Comparison of ENCODE assay signal across 23 cellular contexts in genomic region chr20:36632147-36632486, GRCh38. TPM values are rescaled to one million over a fixed set of nuclear protein-coding genes. Genes with fewer than 3 reads are reported as not detected.
DNase-seq lines count a peak whose midpoint lies in the region; ATAC-seq, FAIRE-seq and TF ChIP-seq lines count a peak whose summit lies in the region.
"Had no signal": no experiment of that assay in that cellular context is flagged by ENCODE, and none has a peak within 500 bp of the region (broad histone marks: within the 10 kb centered on the region; RNA-seq: fewer than 3 reads in every experiment).

No MANE protein-coding gene starts in this region.

- H3K9me1 ChIP-seq in K562 (ENCODE audit: control insufficient read depth, insufficient read depth, low read length), result no peaks in the 10 kb centered on the region

- H3K4me1 ChIP-seq in K562 (replicated peaks in 1 of 2; ENCODE audit: control insufficient read depth in 2 of 2, insufficient read depth in 2 of 2, low read length in 2 of 2) (peaks cover 0 to 3% of the 10 kb centered on the region in 2 experiments; a peak in 1 of 5 replicates), neutrophil (ENCODE audit: control insufficient read depth in 1 of 2, insufficient read depth in 1 of 2, low read depth in 1 of 2, low read length in 1 of 2) (peaks cover 37 to 41% of the 10 kb centered on the region in 2 experiments)
- H3K4me1 ChIP-seq: A549, foreskin keratinocyte, sigmoid colon had no signal

- H3K27ac ChIP-seq in K562 (ENCODE audit: extremely low read depth, low read depth, low read length) (no peak overlapping the region), neutrophil (peak overlapping the region; percentile 62), WERI-Rb-1 (no peak overlapping the region)
- H3K27ac ChIP-seq: A549, foreskin keratinocyte, left lung, Peyer's patch, sigmoid colon had no signal

- H3K27ac Mint-ChIP-seq in activated CD4-positive, alpha-beta T cell treated with anti-CD3 and anti-CD28 coated beads, Interleukin-2, amount 10 ng/mL, durations not matched to agents 7 days and 5 days, result peak overlapping the region; percentile 54
- H3K27ac Mint-ChIP-seq in WTC11, result peak overlapping the region; percentile 10
- H3K27ac Mint-ChIP-seq: IgD-negative memory B cell, nephron had no signal

- WGBS in K562 (ENCODE audit: insufficient coverage, low coverage, missing lambda C conversion rate), result 18% methylated on average over 3 of the region's 3 CpGs

- no peak overlapping the region for H3K4me3 Mint-ChIP-seq in activated CD4-positive, alpha-beta T cell treated with anti-CD3 and anti-CD28 coated beads, Interleukin-2, amount 10 ng/mL, durations not matched to agents 7 days and 5 days
- H3K4me3 Mint-ChIP-seq in WTC11, result no peak overlapping the region
- H3K4me3 Mint-ChIP-seq: IgD-negative memory B cell, nephron had no signal

- no peak for FAIRE-seq in K562 (lab: Jason Lieb, UNC)
- FAIRE-seq: A549, D721Med had no signal

- TF ChIP-seq POLR2A in K562 (conservative IDR thresholded peaks at IDR 0.05), result no peak

- TF ChIP-seq EP300 in K562 (IDR thresholded peaks at IDR 0.05; ENCODE audit: low read length), result no peak

- no peaks in the 10 kb centered on the region for H4K20me1 ChIP-seq in K562 (replicated peaks; ENCODE audit: control insufficient read depth, insufficient read depth, low read length)

- H3K27me3 Mint-ChIP-seq in activated CD4-positive, alpha-beta T cell treated with anti-CD3 and anti-CD28 coated beads, Interleukin-2, amount 10 ng/mL, durations not matched to agents 7 days and 5 days, result no peaks in the 10 kb centered on the region
- no peaks in the 10 kb centered on the region; the same call in 1 of the 2 replicates for H3K27me3 Mint-ChIP-seq in WTC11 (ENCODE audit: low read depth)
- H3K27me3 Mint-ChIP-seq: IgD-negative memory B cell had no signal

- H3K4me1 Mint-ChIP-seq in activated CD4-positive, alpha-beta T cell treated with anti-CD3 and anti-CD28 coated beads, Interleukin-2, amount 10 ng/mL, durations not matched to agents 7 days and 5 days, result peaks cover 49% of the 10 kb centered on the region
- 0 out of 2 replicates have a peak, but pooled peaks cover 3% of the 10 kb centered on the region for H3K4me1 Mint-ChIP-seq in WTC11
- H3K4me1 Mint-ChIP-seq: nephron had no signal

- POLR2A ChIA-PET in activated CD4-positive, alpha-beta T cell treated with anti-CD3 and anti-CD28 coated beads, Interleukin-2, amount 10 ng/mL, durations not matched to agents 7 days and 5 days (lab: Charles Lee), result interaction anchor here (0.6 kb wide), 1 partner anchor 114 kb away, joined by 3 read pairs; no protein-coding TSS in a partner anchor
- POLR2A ChIA-PET in WTC11 (lab: Charles Lee) (no interaction called here), K562 (lab: Yijun Ruan, JAX) (interaction anchor here (0.6 to 1.3 kb wide), 3 partner anchors 9 to 171 kb away, joined by 4 to 5 read pairs (median 5); no protein-coding TSS in a partner anchor)

- no peaks in the 10 kb centered on the region for H3K36me3 ChIP-seq in K562 (ENCODE audit: control insufficient read depth, insufficient read depth, low read length)
- no peaks in the 10 kb centered on the region for H3K36me3 ChIP-seq in neutrophil
- H3K36me3 ChIP-seq in WERI-Rb-1, result no peaks in the 10 kb centered on the region
- H3K36me3 ChIP-seq: left lung, Peyer's patch, sigmoid colon had no signal

- H3K4me3 ChIP-seq in K562, result no peak overlapping the region
- H3K4me3 ChIP-seq in neutrophil (ENCODE audit: low read depth in 1 of 2, low read length in 1 of 2), result no peak overlapping the region
- no peak overlapping the region for H3K4me3 ChIP-seq in WERI-Rb-1 (ENCODE audit: low read depth, low read length)
- H3K4me3 ChIP-seq: A549, left lung, Peyer's patch, sigmoid colon had no signal

- ATAC-seq in WTC11 (no peak), K562 (no peak)
- ATAC-seq: left lung had no signal

- no peak for TF ChIP-seq RAD21 in K562 (CRISPR knock-in tag; conservative IDR thresholded peaks at IDR 0.05 in 1 of 2, IDR thresholded peaks at IDR 0.05 in 1 of 2)

- CTCF ChIA-PET in activated CD4-positive, alpha-beta T cell treated with anti-CD3 and anti-CD28 coated beads, Interleukin-2, amount 10 ng/mL, durations not matched to agents 7 days and 5 days (lab: Charles Lee), result interaction anchor here (1.4 to 2.3 kb wide), 2 partner anchors 20 to 24 kb away, joined by 4 to 5 read pairs; no protein-coding TSS in a partner anchor
- CTCF ChIA-PET in WTC11 (lab: Charles Lee) (interaction anchor here (1.0 to 2.2 kb wide), 10 partner anchors 10 to 233 kb away, joined by 3 to 18 read pairs (median 6); partner anchors contain the start of genes RAB5IF and SLA2), K562 (lab: Yijun Ruan, JAX; ENCODE audit: low intra/inter-chr PET ratio) (no interaction called here)

- DNase-seq in activated CD4-positive, alpha-beta T cell treated with anti-CD3 and anti-CD28 coated beads, Interleukin-2, amount 10 ng/mL, durations not matched to agents 7 days and 5 days, result no peak
- DNase-seq in activated CD4-positive, alpha-beta T cell treated with anti-CD3 and anti-CD28 coated beads for 4 hours, result no peak
- DNase-seq in WTC11 (ENCODE audit: low spot score) (no peak), K562 (ENCODE audit: extremely low read depth in 1 of 4, low spot score in 3 of 4) (no peak), NCI-H526 treated with DMSO at 0.1 percent for 48 hours (lab: John Stamatoyannopoulos, UW) (no peak), WERI-Rb-1 (no peak), AG08396 (ENCODE audit: low spot score) (no peak)
- DNase-seq: activated gamma-delta T cell; left lung; NCI-H1417; NCI-H2107; NCI-H510A; Peyer's patch; sigmoid colon; stimulated activated CD4-positive, alpha-beta T cell treated with anti-CD3 and anti-CD28 coated beads, Interleukin-15, amount 100 ng/mL, for 24 hours had no signal

- H3K9ac ChIP-seq in K562 (ENCODE audit: insufficient read depth in 1 of 2, low read depth in 2 of 2, low read length in 2 of 2), result peak overlapping the region in 1 of 2 experiments; percentile 56; a peak in 1 of 4 replicates

- BruUV-seq in K562 (replicated peaks; lab: Mats Ljungman, UMichigan), result no TSS peak

- TF ChIP-seq CTCF in WTC11 (IDR thresholded peaks at IDR 0.05), result no peak
- TF ChIP-seq CTCF in K562 (IDR thresholded peaks at IDR 0.05 in 2 of 3, conservative IDR thresholded peaks at IDR 0.05 in 1 of 3; ENCODE audit: insufficient read depth in 2 of 3, low read depth in 1 of 3, low read length in 3 of 3), result no peak
- TF ChIP-seq CTCF in neutrophil (IDR thresholded peaks at IDR 0.05), result no peak
- no peak for TF ChIP-seq CTCF in WERI-Rb-1 (IDR thresholded peaks at IDR 0.05; ENCODE audit: low read depth, low read length)

- no peaks in the 10 kb centered on the region for H3K9me3 ChIP-seq in K562 (replicated peaks; ENCODE audit: control insufficient read depth, insufficient read depth, low read depth, low read length)
- H3K9me3 ChIP-seq in neutrophil, result no peaks in the 10 kb centered on the region
- H3K9me3 ChIP-seq in WERI-Rb-1 (ENCODE audit: severe bottlenecking), result no peaks in the 10 kb centered on the region
- H3K9me3 ChIP-seq: A549, left lung, Peyer's patch, sigmoid colon had no signal

- H3K36me3 Mint-ChIP-seq in activated CD4-positive, alpha-beta T cell treated with anti-CD3 and anti-CD28 coated beads, Interleukin-2, amount 10 ng/mL, durations not matched to agents 7 days and 5 days (ENCODE audit: low read depth), result peaks cover 70% of the 10 kb centered on the region
- no peaks in the 10 kb centered on the region for H3K36me3 Mint-ChIP-seq in WTC11

- no peak overlapping the region for H3K4me2 ChIP-seq in K562 (ENCODE audit: insufficient read depth, low read length)
- H3K4me2 ChIP-seq: A549 had no signal

- H3K27me3 ChIP-seq in K562 (ENCODE audit: control insufficient read depth in 2 of 2, insufficient read depth in 2 of 2, low read length in 2 of 2) (no peaks in the 10 kb centered on the region; a peak in 1 of 5 replicates), neutrophil (no peaks in the 10 kb centered on the region), WERI-Rb-1 (ENCODE audit: insufficient read depth, low read depth, severe bottlenecking) (no peaks in the 10 kb centered on the region)
- H3K27me3 ChIP-seq: foreskin keratinocyte, left lung, Peyer's patch, sigmoid colon had no signal

- H2AFZ ChIP-seq in K562 (ENCODE audit: low read depth, low read length), result 0 out of 2 replicates have a peak overlapping the region, but pooled peaks have one; percentile 33

- in situ Hi-C loops in K562 (cut with MboI), result no loop called here

- no peaks in the 10 kb centered on the region for H3K79me2 ChIP-seq in K562 (ENCODE audit: control insufficient read depth, insufficient read depth, low read length)

- no peaks in the 10 kb centered on the region for H3K9me3 Mint-ChIP-seq in activated CD4-positive, alpha-beta T cell treated with anti-CD3 and anti-CD28 coated beads, Interleukin-2, amount 10 ng/mL, durations not matched to agents 7 days and 5 days
- no peaks in the 10 kb centered on the region for H3K9me3 Mint-ChIP-seq in WTC11
- H3K9me3 Mint-ChIP-seq: IgD-negative memory B cell, nephron had no signal

- intact Hi-C loops in K562 (cut with micrococcal nuclease), result no loop called here

RNA-seq across cellular contexts. Expression of gene SLA2, which starts 13.9 kb away (rescaled TPM):
- total RNA-seq in activated CD4-positive, alpha-beta T cell treated with anti-CD3 and anti-CD28 coated beads, Interleukin-2, amount 10 ng/mL, durations not matched to agents 7 days and 5 days, result 10 to 100 TPM; 87.3 to 92.7 TPM
- total RNA-seq in WTC11 (2021) (0.11 to 0.23 TPM (median 0.17 TPM) in 3 replicates), K562 (2014; rRNA removed) (not detected in 2 replicates), K562 (2014; rRNA removed; fragmentation: Illumina TruSeq; extraction: Trizol) (not detected in 2 replicates), K562 (2015; rRNA removed; fragmentation: Illumina TruSeq; extraction: Trizol) (0.07 and 0.08 TPM in 2 replicates), K562 (2021) (0.07 and 0.13 TPM in 2 replicates)
- total RNA-seq in K562 (2011; cell fraction: chromatin; rRNA removed; ENCODE audit: low replicate concordance), result 0.21 TPM in 1 of 2 replicates, not detected in the other
- total RNA-seq in K562 (2011; cell fraction: nucleolus; rRNA removed), result not detected in 2 replicates
- not detected in 2 replicates for total RNA-seq in K562 (2011; cell fraction: nucleoplasm; rRNA removed)
- polyA plus RNA-seq in K562 (2011; rRNA removed) (not detected in 2 replicates), K562 (2014; fragmentation: Illumina TruSeq; extraction: Trizol) (0.07 TPM in 1 of 2 replicates, not detected in the other), K562 (2014; fragmentation: Nextera tagmentation; extraction: Ambion mirVana) (not detected), K562 (2014; rRNA removed) (not detected in 2 replicates)
- polyA plus RNA-seq in K562 (2011; cell fraction: cytosol; rRNA removed), result 0.03 and 0.06 TPM in 2 replicates
- 0.04 TPM in 1 of 2 replicates, not detected in the other for polyA plus RNA-seq in K562 (2011; cell fraction: nucleus; rRNA removed)
- 0.08 and 0.09 TPM in 2 replicates for polyA plus RNA-seq in K562 (2012)
- polyA minus RNA-seq in K562 (2011; rRNA and poly(A)+ RNA removed), result 0.06 TPM in 1 of 2 replicates, not detected in the other
- polyA minus RNA-seq in K562 (2011; cell fraction: cytosol; rRNA and poly(A)+ RNA removed), result not detected in 2 replicates
- not detected in 2 replicates for polyA minus RNA-seq in K562 (2011; cell fraction: nucleus; rRNA and poly(A)+ RNA removed)
- total RNA-seq: epithelial cell of proximal tubule, foreskin keratinocyte had no signal
- polyA plus RNA-seq: BJ had no signal

RNA-seq across cellular contexts. Expression of gene RAB5IF, which starts 26.5 kb away (rescaled TPM):
- total RNA-seq in activated CD4-positive, alpha-beta T cell treated with anti-CD3 and anti-CD28 coated beads, Interleukin-2, amount 10 ng/mL, durations not matched to agents 7 days and 5 days, result 10 to 100 TPM; 87.9 to 97.0 TPM
- 83.2 to 89.4 TPM (median 88.4 TPM) in 3 replicates for total RNA-seq in WTC11 (2021)
- 57.8 and 77.5 TPM in 2 replicates for total RNA-seq in K562 (2011; cell fraction: chromatin; rRNA removed; ENCODE audit: low replicate concordance)
- 69.7 and 82.4 TPM in 2 replicates for total RNA-seq in K562 (2011; cell fraction: nucleolus; rRNA removed)
- total RNA-seq in K562 (2011; cell fraction: nucleoplasm; rRNA removed), result 92.3 and 125 TPM in 2 replicates
- 135 and 141 TPM in 2 replicates for total RNA-seq in K562 (2014; rRNA removed)
- total RNA-seq in K562 (2014; rRNA removed; fragmentation: Illumina TruSeq; extraction: Trizol), result 151 and 169 TPM in 2 replicates
- total RNA-seq in K562 (2015; rRNA removed; fragmentation: Illumina TruSeq; extraction: Trizol), result 112 and 119 TPM in 2 replicates
- total RNA-seq in K562 (2021), result 134 and 144 TPM in 2 replicates
- 155 and 198 TPM in 2 replicates for polyA plus RNA-seq in K562 (2011; rRNA removed)
- 141 and 162 TPM in 2 replicates for polyA plus RNA-seq in K562 (2011; cell fraction: cytosol; rRNA removed)
- 76.1 and 88.4 TPM in 2 replicates for polyA plus RNA-seq in K562 (2011; cell fraction: nucleus; rRNA removed)
- 131 and 132 TPM in 2 replicates for polyA plus RNA-seq in K562 (2012)
- 103 and 118 TPM in 2 replicates for polyA plus RNA-seq in K562 (2014; fragmentation: Illumina TruSeq; extraction: Trizol)
- polyA plus RNA-seq in K562 (2014; fragmentation: Nextera tagmentation; extraction: Ambion mirVana), result 10 to 100 TPM; 26.5 to 41.9 TPM
- polyA plus RNA-seq in K562 (2014; rRNA removed), result 160 and 170 TPM in 2 replicates
- polyA minus RNA-seq in K562 (2011; rRNA and poly(A)+ RNA removed), result 74.3 and 86.9 TPM in 2 replicates
- polyA minus RNA-seq in K562 (2011; cell fraction: cytosol; rRNA and poly(A)+ RNA removed), result 42.4 and 44.9 TPM in 2 replicates
- polyA minus RNA-seq in K562 (2011; cell fraction: nucleus; rRNA and poly(A)+ RNA removed), result 10.0 and 15.3 TPM in 2 replicates

RNA-seq across cellular contexts. Expression of gene TGIF2, which starts 58.7 kb away (rescaled TPM):
- 10 to 100 TPM; 24.1 to 26.0 TPM for total RNA-seq in activated CD4-positive, alpha-beta T cell treated with anti-CD3 and anti-CD28 coated beads, Interleukin-2, amount 10 ng/mL, durations not matched to agents 7 days and 5 days
- total RNA-seq in WTC11 (2021) (71.1 to 88.9 TPM (median 80.3 TPM) in 3 replicates), K562 (2014; rRNA removed) (12.9 and 17.1 TPM in 2 replicates), K562 (2014; rRNA removed; fragmentation: Illumina TruSeq; extraction: Trizol) (13.1 and 13.4 TPM in 2 replicates), K562 (2015; rRNA removed; fragmentation: Illumina TruSeq; extraction: Trizol) (13.6 and 14.5 TPM in 2 replicates), K562 (2021) (22.5 and 27.8 TPM in 2 replicates)
- 16.8 and 24.0 TPM in 2 replicates for total RNA-seq in K562 (2011; cell fraction: chromatin; rRNA removed; ENCODE audit: low replicate concordance)
- total RNA-seq in K562 (2011; cell fraction: nucleolus; rRNA removed), result 16.2 and 17.7 TPM in 2 replicates
- 17.2 and 17.8 TPM in 2 replicates for total RNA-seq in K562 (2011; cell fraction: nucleoplasm; rRNA removed)
- polyA plus RNA-seq in K562 (2011; rRNA removed) (15.5 and 17.5 TPM in 2 replicates), K562 (2014; fragmentation: Illumina TruSeq; extraction: Trizol) (19.5 and 23.7 TPM in 2 replicates), K562 (2014; fragmentation: Nextera tagmentation; extraction: Ambion mirVana) (10 to 100 TPM in 1 of 2 experiments, 1 to 10 TPM in 1; 6.8 to 15.7 TPM), K562 (2014; rRNA removed) (18.4 and 20.7 TPM in 2 replicates)
- 18.5 and 31.2 TPM in 2 replicates for polyA plus RNA-seq in K562 (2011; cell fraction: cytosol; rRNA removed)
- 8.7 and 10.9 TPM in 2 replicates for polyA plus RNA-seq in K562 (2011; cell fraction: nucleus; rRNA removed)
- 7.4 and 8.6 TPM in 2 replicates for polyA plus RNA-seq in K562 (2012)
- 12.1 and 14.6 TPM in 2 replicates for polyA minus RNA-seq in K562 (2011; rRNA and poly(A)+ RNA removed)
- 11.8 and 12.9 TPM in 2 replicates for polyA minus RNA-seq in K562 (2011; cell fraction: cytosol; rRNA and poly(A)+ RNA removed)
- 3.2 and 5.0 TPM in 2 replicates for polyA minus RNA-seq in K562 (2011; cell fraction: nucleus; rRNA and poly(A)+ RNA removed)

Comparison
In these comparisons a context has a peak if more than half of its experiments do, and no peak if none do; other contexts are left out.
1. RNA of gene SLA2, which starts 13.9 kb away (total RNA-seq): 87.3 to 92.7 TPM in activated CD4-positive, alpha-beta T cell treated with anti-CD3 and anti-CD28 coated beads, Interleukin-2, amount 10 ng/mL, durations not matched to agents 7 days and 5 days; 0.11 to 0.23 TPM in WTC11 and 0.07 to 0.21 TPM in K562; every median in the first group is over 10 times any median in the second.